Comparison of ENCODE assay signal across 2 cellular contexts in genomic region chr5:139588962-139589361, GRCh38.
A peak's percentile ranks its signal among the peaks of the same experiment; 100 is the strongest.
TF ChIP-seq lines count a peak whose summit lies in the region.

No MANE protein-coding gene starts in this region.

TF ChIP-seq in WTC11, 78 proteins besides CTCF, POLR2A, EP300 and RAD21:
- TF ChIP-seq ESRRA (CRISPR knock-in tag; IDR thresholded peaks at IDR 0.05; ENCODE audit: borderline replicate concordance), result no peak
- TF ChIP-seq JAZF1 (CRISPR knock-in tag; IDR thresholded peaks at IDR 0.05), result no peak
- no peak for TF ChIP-seq ETV6 (CRISPR knock-in tag; IDR thresholded peaks at IDR 0.05)
- TF ChIP-seq ZNF416 (CRISPR knock-in tag; IDR thresholded peaks at IDR 0.05), result no peak
- TF ChIP-seq, protein P1, sequence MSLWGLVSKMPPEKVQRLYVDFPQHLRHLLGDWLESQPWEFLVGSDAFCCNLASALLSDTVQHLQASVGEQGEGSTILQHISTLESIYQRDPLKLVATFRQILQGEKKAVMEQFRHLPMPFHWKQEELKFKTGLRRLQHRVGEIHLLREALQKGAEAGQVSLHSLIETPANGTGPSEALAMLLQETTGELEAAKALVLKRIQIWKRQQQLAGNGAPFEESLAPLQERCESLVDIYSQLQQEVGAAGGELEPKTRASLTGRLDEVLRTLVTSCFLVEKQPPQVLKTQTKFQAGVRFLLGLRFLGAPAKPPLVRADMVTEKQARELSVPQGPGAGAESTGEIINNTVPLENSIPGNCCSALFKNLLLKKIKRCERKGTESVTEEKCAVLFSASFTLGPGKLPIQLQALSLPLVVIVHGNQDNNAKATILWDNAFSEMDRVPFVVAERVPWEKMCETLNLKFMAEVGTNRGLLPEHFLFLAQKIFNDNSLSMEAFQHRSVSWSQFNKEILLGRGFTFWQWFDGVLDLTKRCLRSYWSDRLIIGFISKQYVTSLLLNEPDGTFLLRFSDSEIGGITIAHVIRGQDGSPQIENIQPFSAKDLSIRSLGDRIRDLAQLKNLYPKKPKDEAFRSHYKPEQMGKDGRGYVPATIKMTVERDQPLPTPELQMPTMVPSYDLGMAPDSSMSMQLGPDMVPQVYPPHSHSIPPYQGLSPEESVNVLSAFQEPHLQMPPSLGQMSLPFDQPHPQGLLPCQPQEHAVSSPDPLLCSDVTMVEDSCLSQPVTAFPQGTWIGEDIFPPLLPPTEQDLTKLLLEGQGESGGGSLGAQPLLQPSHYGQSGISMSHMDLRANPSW (CRISPR knock-in tag; conservative IDR thresholded peaks at IDR 0.05; ENCODE audit: low read depth), result no peak
- no peak for TF ChIP-seq FOXJ3 (CRISPR knock-in tag; IDR thresholded peaks at IDR 0.05; ENCODE audit: borderline replicate concordance)
- no peak for TF ChIP-seq PRRX2 (CRISPR knock-in tag; IDR thresholded peaks at IDR 0.05)

TF ChIP-seq in HepG2, 621 proteins besides CTCF, POLR2A, EP300 and RAD21:
- TF ChIP-seq ZNF468 (CRISPR knock-in tag; IDR thresholded peaks at IDR 0.05) (0 out of 2 replicates have a peak, but pooled peaks have one; percentile 38), CENPX (CRISPR knock-in tag; IDR thresholded peaks at IDR 0.05) (no peak)
